In the genomic region with DNA sequence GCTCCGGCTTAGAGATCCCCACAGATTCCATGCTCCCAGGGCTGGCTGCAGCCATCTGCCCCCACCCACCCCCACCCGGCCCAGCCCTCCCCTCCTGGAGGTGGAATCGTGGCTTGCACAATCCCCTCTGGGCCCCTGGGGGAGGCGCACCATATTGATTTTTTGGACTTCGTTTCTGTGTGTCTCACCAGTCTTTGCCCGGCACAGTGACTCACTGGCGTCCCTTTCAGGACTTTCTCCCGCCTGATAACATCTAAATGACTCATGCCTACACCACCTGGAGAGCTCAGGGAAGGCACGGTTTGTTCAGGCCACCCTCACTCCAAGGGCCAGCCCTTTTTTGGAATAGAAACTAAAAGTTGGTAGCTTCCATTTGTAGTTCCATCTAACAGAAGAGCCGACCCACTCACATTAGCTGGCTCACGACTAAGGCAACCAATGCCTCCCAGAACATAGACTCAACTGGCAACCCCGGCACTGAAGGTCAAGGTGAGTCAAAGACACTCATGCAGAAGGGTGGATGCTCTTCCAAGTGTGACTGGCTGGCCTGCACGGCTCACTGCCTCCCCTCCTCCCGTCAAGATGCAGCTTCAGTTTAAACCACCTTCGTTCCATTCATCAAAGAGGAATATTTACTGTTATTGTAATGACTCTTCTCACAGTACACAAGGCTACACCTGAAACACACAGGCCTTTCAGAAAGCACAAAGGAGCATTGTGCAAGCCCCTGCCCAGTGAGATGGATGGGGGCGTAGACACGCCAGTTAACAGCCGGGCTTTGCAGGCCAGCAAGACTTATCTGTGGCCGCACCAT, we compare ENCODE assay signal across 7 cellular contexts. TPM values are rescaled to one million over a fixed set of nuclear protein-coding genes. Genes with fewer than 3 reads are reported as not detected.
A peak's percentile ranks its signal among the peaks of the same experiment; 100 is the strongest.
DNase-seq lines count a peak whose midpoint lies in the region; ATAC-seq and TF ChIP-seq lines count a peak whose summit lies in the region.

No MANE protein-coding gene starts in this region.

- no peak overlapping the region for H2AFZ ChIP-seq in GM23248

- H3K9ac ChIP-seq in GM23248 = no peak overlapping the region

- H3K36me3 ChIP-seq in GM23248 (ENCODE audit: low read depth) (no peaks in the 10 kb centered on the region), breast epithelium (no peaks in the 10 kb centered on the region), psoas muscle (ENCODE audit: insufficient read depth in 1 of 2, low read depth in 1 of 2) (no peaks in the 10 kb centered on the region)

- no peaks in the 10 kb centered on the region for H4K20me1 ChIP-seq in GM23248 (ENCODE audit: insufficient read depth)

- no peaks in the 10 kb centered on the region for H3K9me2 ChIP-seq in GM23248 (ENCODE audit: insufficient read depth)

- no peak overlapping the region for H3K4me2 ChIP-seq in GM23248 (ENCODE audit: unreplicated experiment)

- no peaks in the 10 kb centered on the region for H3K79me2 ChIP-seq in GM23248 (ENCODE audit: insufficient read depth)

- no peaks in the 10 kb centered on the region for H3K9me3 ChIP-seq in GM23248 (ENCODE audit: low read depth)
- H3K9me3 ChIP-seq in breast epithelium = no peaks in the 10 kb centered on the region
- H3K9me3 ChIP-seq in psoas muscle = peaks cover 12% of the 10 kb centered on the region

- H3F3A ChIP-seq in GM23248 (ENCODE audit: insufficient read depth) = peaks cover 12% of the 10 kb centered on the region; the same call in 1 of the 2 replicates

- peak; percentile 76 for DNase-seq in GM23248
- DNase-seq in NCI-H146 (lab: John Stamatoyannopoulos, UW) = peak; percentile 89
- DNase-seq in breast epithelium (ENCODE audit: low spot score in 2 of 2) = peak; percentile 68 to 75
- no peak for DNase-seq in psoas muscle
- DNase-seq in nucleus accumbens (lab: John Stamatoyannopoulos, UW) = no peak
- no peak for DNase-seq in NCI-H1436 (lab: John Stamatoyannopoulos, UW)

- H3K4me1 ChIP-seq in GM23248 (ENCODE audit: insufficient read depth) (no peaks in the 10 kb centered on the region), breast epithelium (no peaks in the 10 kb centered on the region), psoas muscle (no peaks in the 10 kb centered on the region)

- H3K27me3 ChIP-seq in GM23248 (replicated peaks; ENCODE audit: insufficient read depth) (no peaks in the 10 kb centered on the region), breast epithelium (no peaks in the 10 kb centered on the region), psoas muscle (ENCODE audit: insufficient read depth in 3 of 3, low read length in 2 of 3) (no peaks in the 10 kb centered on the region)

- H3K27ac ChIP-seq in GM23248 (no peak overlapping the region), breast epithelium (peak overlapping the region; percentile 48 to 57), psoas muscle (no peak overlapping the region)

- intact Hi-C loops in breast epithelium (cut with DNase I; ENCODE audit: low total_unique reads) (no loop called here), psoas muscle (cut with DNase I) (no loop called here)

- WGBS in GM23248 (ENCODE audit: low coverage in 1 of 2, low lambda C conversion rate in 2 of 2, missing lambda C conversion rate in 2 of 2), 2 experiments = 58 to 59% methylated on average over 17 to 18 of the region's 19 CpGs
- WGBS in psoas muscle, 3 donors = 65 to 74% (median 70%) methylated on average over 18 to 19 of the region's 19 CpGs

- in situ Hi-C loops in GM23248 (cut with MboI) = no loop called here

- TF ChIP-seq POLR2A in breast epithelium (IDR thresholded peaks at IDR 0.05) = no peak

- TF ChIP-seq CTCF in breast epithelium (IDR thresholded peaks at IDR 0.05) (no peak), psoas muscle (IDR thresholded peaks at IDR 0.05) (no peak)

- ATAC-seq in psoas muscle (peak; percentile 55 to 68 (median 64)), GM18519 (IDR thresholded peaks at IDR 0.05; ENCODE audit: low FRiP score, unreplicated experiment) (no peak)

- H3K4me3 ChIP-seq in GM23248 (no peak overlapping the region), breast epithelium (peak overlapping the region in 1 of 3 donors; percentile 12), psoas muscle (no peak overlapping the region)

RNA-seq across cellular contexts. Expression of a gene that starts 18.1 kb away (rescaled TPM):
- 4.4 and 7.0 TPM in 2 replicates for total RNA-seq in GM23248 (2014; rRNA removed; shearing (Covaris generic))
- polyA plus RNA-seq in GM23248 (2016; fragmentation: Nextera tagmentation; extraction: Ambion mirVana) (7.3 and 7.9 TPM in 2 replicates), psoas muscle (100 to 1,000 TPM in 1 of 3 donors, 10 to 100 TPM in 2; 43.4 to 115 (median 57.8) TPM)
- total RNA-seq in breast epithelium (10 to 100 TPM; 48.0 to 60.0 (median 57.5) TPM), psoas muscle (100 to 1,000 TPM in 1 of 4 donors, 10 to 100 TPM in 3; 37.0 to 494 (median 96.6) TPM)

Comparison
In these comparisons a context has a peak if more than half of its experiments do, and no peak if none do; other contexts are left out.
1. DNase-seq: peak in GM23248 (single experiment), NCI-H146 (single experiment) and breast epithelium (2 of 2); none in psoas muscle (0 of 2), nucleus accumbens (0 of 56) and NCI-H1436 (single experiment).
2. H3K27ac ChIP-seq: peak in breast epithelium (2 of 2); none in GM23248 (single experiment) and psoas muscle (single experiment).